In genomic region chr2:29923110-29923721, GRCh38 we compare ENCODE assay signal across 8 cellular contexts. TPM values are rescaled to one million over a fixed set of nuclear protein-coding genes. Genes with fewer than 3 reads are reported as not detected.
DNase-seq lines count a peak whose midpoint lies in the region; ATAC-seq and TF ChIP-seq lines count a peak whose summit lies in the region.

No MANE protein-coding gene starts in this region.

- DNase-seq in BJ (ENCODE audit: low read depth) = no peak
- DNase-seq in GM19240 (ENCODE audit: insufficient read length, low spot score) = peak; percentile 51
- peak; percentile 11 for DNase-seq in NCI-H146 treated with DMSO at 0.1 percent for 48 hours (lab: John Stamatoyannopoulos, UW; ENCODE audit: unreplicated experiment)
- peak; percentile 2 for DNase-seq in T1000 (lab: John Stamatoyannopoulos, UW)
- DNase-seq in cardiac fibroblast (ENCODE audit: low read depth in 2 of 2) = peak; percentile 72 to 75
- DNase-seq in left colon = peak in 1 of 2 donors; percentile 55
- DNase-seq in stimulated activated CD8-positive, alpha-beta memory T cell treated with anti-CD3 and anti-CD28 coated beads, Interleukin-4, amount 100 ng/mL, for 24 hours (ENCODE audit: low read depth) = peak; percentile 20
- no peak for DNase-seq in cortex of kidney (lab: John Stamatoyannopoulos, UW)

- POLR2A ChIA-PET in BJ (lab: Charles Lee) = no interaction called here

- CTCF ChIA-PET in BJ (lab: Yijun Ruan, JAX) = interaction anchor here (0.6 to 6.0 kb wide), 21 partner anchors 8 to 708 kb away, joined by 3 to 59 read pairs (median 3); no protein-coding TSS in a partner anchor

- no peaks in the 10 kb centered on the region for H3K36me3 ChIP-seq in BJ (ENCODE audit: control insufficient read depth, insufficient read depth, low read length)

- ATAC-seq in left colon = peak; percentile 38

- H3K4me3 ChIP-seq in BJ (ENCODE audit: low read depth, low read length) (no peak overlapping the region), cardiac fibroblast (replicated peaks in 1 of 2; ENCODE audit: low read depth in 2 of 2, low read length in 2 of 2) (no peak overlapping the region)

- intact Hi-C loops in left colon (cut with DNase I, micrococcal nuclease) = no loop called here

- TF ChIP-seq CTCF in BJ (IDR thresholded peaks at IDR 0.05; ENCODE audit: insufficient read depth, low read depth, low read length) (peak; percentile 92), cardiac fibroblast (IDR thresholded peaks at IDR 0.05; ENCODE audit: low read depth, low read length) (peak; percentile 91)

- H3K27me3 ChIP-seq in BJ (ENCODE audit: control insufficient read depth, insufficient read depth, low read length) = peaks cover 22% of the 10 kb centered on the region

RNA-seq across cellular contexts. Expression of gene ALK, which starts 1.8 kb away (rescaled TPM):
- polyA plus RNA-seq in BJ (2011; rRNA removed) = not detected in 2 replicates
- not detected in 2 replicates for polyA minus RNA-seq in BJ (2011; rRNA and poly(A)+ RNA removed)
- under 1 TPM; 0.06 to 0.25 TPM for total RNA-seq in left colon

Comparison
In these comparisons a context has a peak if more than half of its experiments do, and no peak if none do; other contexts are left out.
1. DNase-seq: peak in GM19240 (single experiment), NCI-H146 treated with DMSO at 0.1 percent for 48 hours (single experiment), T1000 (single experiment), cardiac fibroblast (2 of 2) and stimulated activated CD8-positive, alpha-beta memory T cell treated with anti-CD3 and anti-CD28 coated beads, Interleukin-4, amount 100 ng/mL, for 24 hours (single experiment); none in BJ (single experiment) and cortex of kidney (single experiment).